1 cellular context compared by ENCODE assay signal in genomic region chr9:20490246-20490834, GRCh38.
TF ChIP-seq lines count a peak whose summit lies in the region.

No MANE protein-coding gene starts in this region.

TF ChIP-seq in WTC11, 78 proteins besides CTCF, POLR2A, EP300 and RAD21 (continued from another document):
- TF ChIP-seq USF2 (CRISPR knock-in tag; IDR thresholded peaks at IDR 0.05) (no peak), ESRRA (CRISPR knock-in tag; IDR thresholded peaks at IDR 0.05; ENCODE audit: borderline replicate concordance) (no peak), ZNF281 (CRISPR knock-in tag; IDR thresholded peaks at IDR 0.05) (no peak), CDX4 (CRISPR knock-in tag; IDR thresholded peaks at IDR 0.05; ENCODE audit: borderline replicate concordance) (no peak), JUN (CRISPR knock-in tag; IDR thresholded peaks at IDR 0.05) (no peak), NFYB (CRISPR knock-in tag; conservative IDR thresholded peaks at IDR 0.05; ENCODE audit: low read depth) (no peak), PREB (CRISPR knock-in tag; IDR thresholded peaks at IDR 0.05; ENCODE audit: borderline replicate concordance) (no peak), TP53 (CRISPR knock-in tag; IDR thresholded peaks at IDR 0.05) (no peak), NR2C2 (CRISPR knock-in tag; IDR thresholded peaks at IDR 0.05) (no peak), ZMAT4 (CRISPR knock-in tag; IDR thresholded peaks at IDR 0.05) (no peak), MXD4 (CRISPR knock-in tag; IDR thresholded peaks at IDR 0.05; ENCODE audit: borderline replicate concordance) (no peak)
